In the genomic region with DNA sequence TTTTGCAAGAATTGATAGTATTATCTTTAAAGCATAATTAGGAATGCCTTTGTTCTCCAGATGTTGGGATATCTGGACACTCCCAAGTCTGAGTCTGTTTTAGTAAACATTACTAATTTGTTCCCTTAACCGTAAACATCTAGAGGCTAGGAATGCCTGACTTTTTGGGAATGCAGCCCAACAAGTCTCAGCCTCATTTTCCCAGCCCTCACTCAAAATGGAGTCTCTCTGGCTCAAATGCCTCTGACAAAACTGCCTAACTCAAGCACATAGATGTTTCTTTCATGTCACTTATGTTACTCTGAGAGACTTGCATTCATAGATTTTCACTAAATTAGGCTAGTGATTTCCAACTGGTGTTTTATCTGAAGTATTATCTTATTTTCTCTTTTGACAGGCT, we compare ENCODE assay signal across 1 cellular context.
TF ChIP-seq lines count a peak whose summit lies in the region.

No MANE protein-coding gene starts in this region.

TF ChIP-seq in GM23338, 12 proteins besides CTCF, POLR2A, EP300 and RAD21 (continued from another document):
- TF ChIP-seq STAT1 (IDR thresholded peaks at IDR 0.05; ENCODE audit: unreplicated experiment) (no peak), EZH2 (IDR thresholded peaks at IDR 0.05; ENCODE audit: low read depth, unreplicated experiment) (no peak)
- TF ChIP-seq, protein P1, sequence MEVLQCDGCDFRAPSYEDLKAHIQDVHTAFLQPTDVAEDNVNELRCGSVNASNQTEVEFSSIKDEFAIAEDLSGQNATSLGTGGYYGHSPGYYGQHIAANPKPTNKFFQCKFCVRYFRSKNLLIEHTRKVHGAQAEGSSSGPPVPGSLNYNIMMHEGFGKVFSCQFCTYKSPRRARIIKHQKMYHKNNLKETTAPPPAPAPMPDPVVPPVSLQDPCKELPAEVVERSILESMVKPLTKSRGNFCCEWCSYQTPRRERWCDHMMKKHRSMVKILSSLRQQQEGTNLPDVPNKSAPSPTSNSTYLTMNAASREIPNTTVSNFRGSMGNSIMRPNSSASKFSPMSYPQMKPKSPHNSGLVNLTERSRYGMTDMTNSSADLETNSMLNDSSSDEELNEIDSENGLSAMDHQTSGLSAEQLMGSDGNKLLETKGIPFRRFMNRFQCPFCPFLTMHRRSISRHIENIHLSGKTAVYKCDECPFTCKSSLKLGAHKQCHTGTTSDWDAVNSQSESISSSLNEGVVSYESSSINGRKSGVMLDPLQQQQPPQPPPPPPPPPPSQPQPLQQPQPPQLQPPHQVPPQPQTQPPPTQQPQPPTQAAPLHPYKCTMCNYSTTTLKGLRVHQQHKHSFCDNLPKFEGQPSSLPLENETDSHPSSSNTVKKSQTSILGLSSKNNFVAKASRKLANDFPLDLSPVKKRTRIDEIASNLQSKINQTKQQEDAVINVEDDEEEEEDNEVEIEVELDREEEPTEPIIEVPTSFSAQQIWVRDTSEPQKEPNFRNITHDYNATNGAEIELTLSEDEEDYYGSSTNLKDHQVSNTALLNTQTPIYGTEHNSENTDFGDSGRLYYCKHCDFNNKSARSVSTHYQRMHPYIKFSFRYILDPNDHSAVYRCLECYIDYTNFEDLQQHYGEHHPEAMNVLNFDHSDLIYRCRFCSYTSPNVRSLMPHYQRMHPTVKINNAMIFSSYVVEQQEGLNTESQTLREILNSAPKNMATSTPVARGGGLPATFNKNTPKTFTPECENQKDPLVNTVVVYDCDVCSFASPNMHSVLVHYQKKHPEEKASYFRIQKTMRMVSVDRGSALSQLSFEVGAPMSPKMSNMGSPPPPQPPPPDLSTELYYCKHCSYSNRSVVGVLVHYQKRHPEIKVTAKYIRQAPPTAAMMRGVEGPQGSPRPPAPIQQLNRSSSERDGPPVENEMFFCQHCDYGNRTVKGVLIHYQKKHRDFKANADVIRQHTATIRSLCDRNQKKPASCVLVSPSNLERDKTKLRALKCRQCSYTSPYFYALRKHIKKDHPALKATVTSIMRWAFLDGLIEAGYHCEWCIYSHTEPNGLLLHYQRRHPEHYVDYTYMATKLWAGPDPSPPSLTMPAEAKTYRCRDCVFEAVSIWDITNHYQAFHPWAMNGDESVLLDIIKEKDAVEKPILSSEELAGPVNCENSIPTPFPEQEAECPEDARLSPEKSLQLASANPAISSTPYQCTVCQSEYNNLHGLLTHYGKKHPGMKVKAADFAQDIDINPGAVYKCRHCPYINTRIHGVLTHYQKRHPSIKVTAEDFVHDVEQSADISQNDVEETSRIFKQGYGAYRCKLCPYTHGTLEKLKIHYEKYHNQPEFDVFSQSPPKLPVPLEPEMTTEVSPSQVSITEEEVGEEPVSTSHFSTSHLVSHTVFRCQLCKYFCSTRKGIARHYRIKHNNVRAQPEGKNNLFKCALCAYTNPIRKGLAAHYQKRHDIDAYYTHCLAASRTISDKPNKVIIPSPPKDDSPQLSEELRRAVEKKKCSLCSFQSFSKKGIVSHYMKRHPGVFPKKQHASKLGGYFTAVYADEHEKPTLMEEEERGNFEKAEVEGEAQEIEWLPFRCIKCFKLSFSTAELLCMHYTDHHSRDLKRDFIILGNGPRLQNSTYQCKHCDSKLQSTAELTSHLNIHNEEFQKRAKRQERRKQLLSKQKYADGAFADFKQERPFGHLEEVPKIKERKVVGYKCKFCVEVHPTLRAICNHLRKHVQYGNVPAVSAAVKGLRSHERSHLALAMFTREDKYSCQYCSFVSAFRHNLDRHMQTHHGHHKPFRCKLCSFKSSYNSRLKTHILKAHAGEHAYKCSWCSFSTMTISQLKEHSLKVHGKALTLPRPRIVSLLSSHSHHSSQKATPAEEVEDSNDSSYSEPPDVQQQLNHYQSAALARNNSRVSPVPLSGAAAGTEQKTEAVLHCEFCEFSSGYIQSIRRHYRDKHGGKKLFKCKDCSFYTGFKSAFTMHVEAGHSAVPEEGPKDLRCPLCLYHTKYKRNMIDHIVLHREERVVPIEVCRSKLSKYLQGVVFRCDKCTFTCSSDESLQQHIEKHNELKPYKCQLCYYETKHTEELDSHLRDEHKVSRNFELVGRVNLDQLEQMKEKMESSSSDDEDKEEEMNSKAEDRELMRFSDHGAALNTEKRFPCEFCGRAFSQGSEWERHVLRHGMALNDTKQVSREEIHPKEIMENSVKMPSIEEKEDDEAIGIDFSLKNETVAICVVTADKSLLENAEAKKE (CRISPR knock-in tag; IDR thresholded peaks at IDR 0.05) = no peak
